Comparison of ENCODE assay signal across 8 cellular contexts in genomic region chr10:119724630-119725549, GRCh38. TPM values are rescaled to one million over a fixed set of nuclear protein-coding genes. Genes with fewer than 3 reads are reported as not detected.
DNase-seq lines count a peak whose midpoint lies in the region; ATAC-seq and TF ChIP-seq lines count a peak whose summit lies in the region.

No MANE protein-coding gene starts in this region.

- peak overlapping the region; percentile 93 to 99 (median 96) for H3K27ac ChIP-seq in BLaER1 treated with 17β-estradiol and CSF1 and Interleukin-3, amounts not matched to agents 10 nM and 100 nM
- peak overlapping the region; percentile 80 for H3K27ac ChIP-seq in fibroblast of lung (ENCODE audit: insufficient read depth, low read length)

- H3K4me3 Mint-ChIP-seq in T-cell = peak overlapping the region; percentile 66 to 88 (median 80)

- no peak for TF ChIP-seq CTCF in fibroblast of lung (conservative IDR thresholded peaks at IDR 0.05 in 1 of 2, IDR thresholded peaks at IDR 0.05 in 1 of 2; ENCODE audit: low read depth in 1 of 2, low read length in 2 of 2)

- peaks cover 32 to 43% (median 34%) of the 10 kb centered on the region in 3 donors for H3K4me1 Mint-ChIP-seq in T-cell

- peak in 4 of 34 experiments; percentile 1 to 25 (median 4) for DNase-seq in T-cell
- DNase-seq in fibroblast of lung (ENCODE audit: low read depth in 2 of 2) = peak; percentile 36 to 49

- peaks cover 0 to 21% (median 14%) of the 10 kb centered on the region in 11 experiments; a peak in 17 of 22 replicates for H3K9me3 ChIP-seq in BLaER1 treated with 17β-estradiol and CSF1 and Interleukin-3, amounts not matched to agents 10 nM and 100 nM (replicated peaks in 1 of 11)
- H3K9me3 ChIP-seq in fibroblast of lung (ENCODE audit: control insufficient read depth, insufficient read depth, low read depth, low read length) = no peaks in the 10 kb centered on the region
- H3K9me3 ChIP-seq in neuron (ENCODE audit: low read length) = peaks cover 2% of the 10 kb centered on the region

- H3K27me3 ChIP-seq in BLaER1 treated with 17β-estradiol and CSF1 and Interleukin-3, amounts not matched to agents 10 nM and 100 nM = no peaks in the 10 kb centered on the region
- H3K27me3 ChIP-seq in fibroblast of lung (ENCODE audit: control insufficient read depth, insufficient read depth, low read length) = no peaks in the 10 kb centered on the region
- H3K27me3 ChIP-seq in neuron (ENCODE audit: insufficient read depth, low read length) = no peaks in the 10 kb centered on the region

- peak overlapping the region; percentile 89 for H2AFZ ChIP-seq in fibroblast of lung (ENCODE audit: low read length)
- peak overlapping the region; percentile 76 for H2AFZ ChIP-seq in neuron (ENCODE audit: low read depth, low read length)

- ATAC-seq in GM18517 (IDR thresholded peaks at IDR 0.05; ENCODE audit: unreplicated experiment) (peak; percentile 15), HG03571 (IDR thresholded peaks at IDR 0.05; ENCODE audit: unreplicated experiment) (peak; percentile 3), T-cell (replicated peaks in 1 of 4) (peak in 2 of 4 experiments; percentile 0), GM21423 (IDR thresholded peaks at IDR 0.05; ENCODE audit: unreplicated experiment) (no peak), GM21786 (IDR thresholded peaks at IDR 0.05; ENCODE audit: unreplicated experiment) (no peak)

- peak overlapping the region; percentile 86 to 98 (median 91) for H3K4me2 ChIP-seq in BLaER1 treated with 17β-estradiol and CSF1 and Interleukin-3, amounts not matched to agents 10 nM and 100 nM
- H3K4me2 ChIP-seq in fibroblast of lung (ENCODE audit: extremely low read depth, insufficient read depth, low read length) = peak overlapping the region; percentile 94

- peaks cover 0 to 34% (median 6%) of the 10 kb centered on the region in 11 experiments; a peak in 6 of 22 replicates for H4K20me1 ChIP-seq in BLaER1 treated with 17β-estradiol and CSF1 and Interleukin-3, amounts not matched to agents 10 nM and 100 nM
- no peaks in the 10 kb centered on the region for H4K20me1 ChIP-seq in fibroblast of lung (ENCODE audit: control insufficient read depth, extremely low read depth, insufficient read depth, low read length)

- peaks cover 0 to 14% (median 6%) of the 10 kb centered on the region in 11 experiments; a peak in 8 of 22 replicates for H3K36me3 ChIP-seq in BLaER1 treated with 17β-estradiol and CSF1 and Interleukin-3, amounts not matched to agents 10 nM and 100 nM
- H3K36me3 ChIP-seq in fibroblast of lung (ENCODE audit: control insufficient read depth, insufficient read depth, low read length) (no peaks in the 10 kb centered on the region), neuron (ENCODE audit: insufficient read depth, low read length) (no peaks in the 10 kb centered on the region)

- H3K36me3 Mint-ChIP-seq in T-cell = no peaks in the 10 kb centered on the region

- peak overlapping the region; percentile 79 to 95 (median 90) for H3K4me3 ChIP-seq in BLaER1 treated with 17β-estradiol and CSF1 and Interleukin-3, amounts not matched to agents 10 nM and 100 nM
- H3K4me3 ChIP-seq in fibroblast of lung (replicated peaks in 1 of 4; ENCODE audit: control extremely low read depth in 1 of 4, insufficient read depth in 1 of 4, low read depth in 3 of 4, low read length in 4 of 4) (peak overlapping the region; percentile 59 to 77 (median 68)), neuron (ENCODE audit: low read length) (peak overlapping the region; percentile 57)

- peaks cover 5% of the 10 kb centered on the region for H3K79me2 ChIP-seq in fibroblast of lung (ENCODE audit: control insufficient read depth, insufficient read depth, low read length)

- H3K4me1 ChIP-seq in BLaER1 treated with 17β-estradiol and CSF1 and Interleukin-3, amounts not matched to agents 10 nM and 100 nM = peaks cover 46 to 58% (median 49%) of the 10 kb centered on the region in 10 experiments
- peaks cover 8% of the 10 kb centered on the region for H3K4me1 ChIP-seq in fibroblast of lung (ENCODE audit: control insufficient read depth, extremely low read depth, insufficient read depth, low read length)
- peaks cover 28% of the 10 kb centered on the region for H3K4me1 ChIP-seq in neuron (ENCODE audit: insufficient read depth, low read length)

- CTCF ChIA-PET in T-cell (lab: Charles Lee) = interaction anchor here in 1 of 2 donors (0.6 to 1.4 kb wide), 8 partner anchors 8 to 166 kb away, joined by 3 to 12 read pairs (median 4); partner anchors contain the start of gene BAG3

- no peaks in the 10 kb centered on the region for H3K9me3 Mint-ChIP-seq in T-cell

- H3K9ac ChIP-seq in BLaER1 treated with 17β-estradiol and CSF1 and Interleukin-3, amounts not matched to agents 10 nM and 100 nM = peak overlapping the region; percentile 89 to 96 (median 92)
- H3K9ac ChIP-seq in fibroblast of lung (ENCODE audit: insufficient read depth, low read length) = peak overlapping the region; percentile 78

- peak overlapping the region; percentile 45 to 74 for H3K27ac Mint-ChIP-seq in T-cell

- no peaks in the 10 kb centered on the region for H3K27me3 Mint-ChIP-seq in T-cell

- POLR2A ChIA-PET in T-cell (lab: Charles Lee) = interaction anchor here (0.6 to 1.3 kb wide), 7 partner anchors 12 to 116 kb away, joined by 3 to 8 read pairs (median 4); no protein-coding TSS in a partner anchor

RNA-seq across cellular contexts. Expression of gene INPP5F, which starts 1.0 kb away (rescaled TPM):
- total RNA-seq in T-cell = 10 to 100 TPM in 2 of 5 donors, 1 to 10 TPM in 3; 7.3 to 13.7 (median 9.8) TPM
- 18.5 and 23.3 TPM in 2 replicates for total RNA-seq in fibroblast of lung
- 15.0 and 19.0 TPM in 2 replicates for polyA plus RNA-seq in fibroblast of lung
- 12.5 and 16.8 TPM in 2 replicates for polyA plus RNA-seq in fibroblast of lung (2012)
- 3.1 and 13.7 TPM in 2 replicates for polyA minus RNA-seq in fibroblast of lung (ENCODE audit: low replicate concordance)

Comparison
In these comparisons a context has a peak if more than half of its experiments do, and no peak if none do; other contexts are left out.
1. ATAC-seq: peak in GM18517 (single experiment) and HG03571 (single experiment); none in GM21423 (single experiment) and GM21786 (single experiment).
2. Peak in every context shown above with its lines, with median percentiles within 50 percentile points of each other: H3K4me3 ChIP-seq.